Comparison of ENCODE assay signal across 12 cellular contexts in genomic region chr20:13029687-13030510, GRCh38. TPM values are rescaled to one million over a fixed set of nuclear protein-coding genes. Genes with fewer than 3 reads are reported as not detected.
A peak's percentile ranks its signal among the peaks of the same experiment; 100 is the strongest.
DNase-seq lines count a peak whose midpoint lies in the region; ATAC-seq and TF ChIP-seq lines count a peak whose summit lies in the region.
"Had no signal": no experiment of that assay in that cellular context is flagged by ENCODE, and none has a peak within 500 bp of the region (broad histone marks: within the 10 kb centered on the region; RNA-seq: fewer than 3 reads in every experiment).

No MANE protein-coding gene starts in this region.

- POLR2A ChIA-PET in activated CD4-positive, alpha-beta T cell treated with anti-CD3 and anti-CD28 coated beads, Interleukin-2, amount 10 ng/mL, durations not matched to agents 7 days and 5 days (lab: Charles Lee) = no interaction called here

- H3K4me1 ChIP-seq in subcutaneous abdominal adipose tissue (ENCODE audit: control insufficient read depth in 5 of 5, insufficient read depth in 5 of 5, low read length in 5 of 5) = peaks cover 0 to 12% (median 8%) of the 10 kb centered on the region in 5 donors
- no peaks in the 10 kb centered on the region for H3K4me1 ChIP-seq in spleen

- no peaks in the 10 kb centered on the region for H3K4me1 Mint-ChIP-seq in activated CD4-positive, alpha-beta T cell treated with anti-CD3 and anti-CD28 coated beads, Interleukin-2, amount 10 ng/mL, durations not matched to agents 7 days and 5 days
- H3K4me1 Mint-ChIP-seq: neural crest cell had no signal

- 63 to 71% (median 68%) methylated on average over 5 of the region's 5 CpGs for WGBS in spleen, 5 donors

- no peak for TF ChIP-seq CTCF in spleen (IDR thresholded peaks at IDR 0.05 in 8 of 11, conservative IDR thresholded peaks at IDR 0.05 in 3 of 11)

- no peak for TF ChIP-seq POLR2A in spleen (IDR thresholded peaks at IDR 0.05)

- no peaks in the 10 kb centered on the region for H3K27me3 Mint-ChIP-seq in activated CD4-positive, alpha-beta T cell treated with anti-CD3 and anti-CD28 coated beads, Interleukin-2, amount 10 ng/mL, durations not matched to agents 7 days and 5 days

- no peak for ATAC-seq in GM19023 (IDR thresholded peaks at IDR 0.05; ENCODE audit: unreplicated experiment)

- H3K4me3 ChIP-seq in subcutaneous abdominal adipose tissue (ENCODE audit: low read depth in 1 of 5, low read length in 5 of 5) (no peak overlapping the region), spleen (no peak overlapping the region)

- H3K9ac ChIP-seq in subcutaneous abdominal adipose tissue (ENCODE audit: low read length in 5 of 5) = no peak overlapping the region
- H3K9ac ChIP-seq: KMS-11 had no signal

- H3K27ac ChIP-seq in subcutaneous abdominal adipose tissue (ENCODE audit: low read depth, low read length) (peak overlapping the region; percentile 29), spleen (no peak overlapping the region)
- H3K27ac ChIP-seq: KMS-11 had no signal

- no peak overlapping the region for H3K4me3 Mint-ChIP-seq in activated CD4-positive, alpha-beta T cell treated with anti-CD3 and anti-CD28 coated beads, Interleukin-2, amount 10 ng/mL, durations not matched to agents 7 days and 5 days
- H3K4me3 Mint-ChIP-seq: neural crest cell had no signal

- H3K36me3 Mint-ChIP-seq in activated CD4-positive, alpha-beta T cell treated with anti-CD3 and anti-CD28 coated beads, Interleukin-2, amount 10 ng/mL, durations not matched to agents 7 days and 5 days (ENCODE audit: low read depth) = no peaks in the 10 kb centered on the region

- H3K9me3 ChIP-seq in subcutaneous abdominal adipose tissue (ENCODE audit: control insufficient read depth in 5 of 5, low read length in 5 of 5) (no peaks in the 10 kb centered on the region), spleen (peaks cover 0 to 2% (median 0%) of the 10 kb centered on the region in 8 donors)

- intact Hi-C loops in spleen (cut with DNase I; ENCODE audit: low total_unique reads) = no loop called here

- peak; percentile 10 for DNase-seq in activated CD4-positive, alpha-beta T cell treated with anti-CD3 and anti-CD28 coated beads for 48 hours
- DNase-seq in activated CD4-positive, alpha-beta T cell treated with anti-CD3 and anti-CD28 coated beads, Interleukin-2, amount 10 ng/mL, durations not matched to agents 7 days and 5 days = no peak
- DNase-seq in SW 1271 (lab: John Stamatoyannopoulos, UW) = peak; percentile 86 to 96
- peak; percentile 92 for DNase-seq in glomerular visceral epithelial cell (ENCODE audit: extremely low spot score)
- no peak for DNase-seq in spleen
- no peak for DNase-seq in activated CD4-positive, alpha-beta T cell treated with anti-CD3 and anti-CD28 coated beads, Interleukin-2, amount 50 U/mL, for 4 hours
- DNase-seq: activated CD4-positive, CD25-positive, alpha-beta regulatory T cell; C1 segment of cervical spinal cord had no signal

- H3K27ac Mint-ChIP-seq in activated CD4-positive, alpha-beta T cell treated with anti-CD3 and anti-CD28 coated beads, Interleukin-2, amount 10 ng/mL, durations not matched to agents 7 days and 5 days = no peak overlapping the region

- H3K27me3 ChIP-seq in subcutaneous abdominal adipose tissue (ENCODE audit: control insufficient read depth in 5 of 5, insufficient read depth in 4 of 5, low read length in 5 of 5) (no peaks in the 10 kb centered on the region), spleen (replicated peaks in 1 of 7) (no peaks in the 10 kb centered on the region)

- no peaks in the 10 kb centered on the region for H3K36me3 ChIP-seq in subcutaneous abdominal adipose tissue (ENCODE audit: control insufficient read depth in 5 of 5, insufficient read depth in 5 of 5, low read length in 5 of 5)
- no peaks in the 10 kb centered on the region for H3K36me3 ChIP-seq in spleen

- CTCF ChIA-PET in activated CD4-positive, alpha-beta T cell treated with anti-CD3 and anti-CD28 coated beads, Interleukin-2, amount 10 ng/mL, durations not matched to agents 7 days and 5 days (lab: Charles Lee) = no interaction called here

- no peaks in the 10 kb centered on the region for H3K9me3 Mint-ChIP-seq in activated CD4-positive, alpha-beta T cell treated with anti-CD3 and anti-CD28 coated beads, Interleukin-2, amount 10 ng/mL, durations not matched to agents 7 days and 5 days

RNA-seq across cellular contexts. Expression of gene SPTLC3, which starts 21.1 kb away (rescaled TPM):
- 1 to 10 TPM; 1.1 to 1.2 TPM for total RNA-seq in activated CD4-positive, alpha-beta T cell treated with anti-CD3 and anti-CD28 coated beads, Interleukin-2, amount 10 ng/mL, durations not matched to agents 7 days and 5 days
- total RNA-seq in spleen = 10 to 100 TPM in 1 of 7 donors, 1 to 10 TPM in 6; 2.4 to 12.3 (median 4.5) TPM
- 1 to 10 TPM in 1 of 3 donors, under 1 TPM in 2; 0.50 to 1.0 (median 0.64) TPM for polyA plus RNA-seq in spleen

Comparison
In these comparisons a context has a peak if more than half of its experiments do, and no peak if none do; other contexts are left out.
1. DNase-seq: peak in activated CD4-positive, alpha-beta T cell treated with anti-CD3 and anti-CD28 coated beads for 48 hours (single experiment), SW 1271 (2 of 2) and glomerular visceral epithelial cell (single experiment); none in activated CD4-positive, alpha-beta T cell treated with anti-CD3 and anti-CD28 coated beads, Interleukin-2, amount 10 ng/mL, durations not matched to agents 7 days and 5 days (single experiment), spleen (single experiment) and activated CD4-positive, alpha-beta T cell treated with anti-CD3 and anti-CD28 coated beads, Interleukin-2, amount 50 U/mL, for 4 hours (0 of 2).